Comparison of ENCODE assay signal across 23 cellular contexts in the genomic region with DNA sequence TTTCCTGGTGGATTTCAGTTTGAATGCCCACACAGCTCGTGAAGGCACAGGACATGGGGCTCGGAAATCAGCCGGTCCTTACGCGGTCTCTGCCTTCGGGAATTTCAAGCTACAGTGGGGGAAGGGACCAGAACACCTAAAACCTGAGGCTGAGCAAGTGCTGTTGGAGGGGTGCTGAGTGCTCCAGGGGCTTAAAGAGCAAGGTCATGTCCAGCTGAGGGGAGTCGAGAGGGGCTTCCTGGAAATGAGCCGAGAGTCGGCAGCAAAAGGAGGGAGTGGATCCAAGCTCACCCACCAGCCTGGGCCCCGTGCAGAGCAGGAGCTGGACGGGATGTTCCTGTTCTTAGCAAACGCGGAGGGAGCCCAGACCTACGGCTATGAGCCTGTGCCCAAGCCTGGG.
"Had no signal": no experiment of that assay in that cellular context is flagged by ENCODE, and none has a peak within 500 bp of the region (broad histone marks: within the 10 kb centered on the region; RNA-seq: fewer than 3 reads in every experiment).

No MANE protein-coding gene starts in this region.

- FAIRE-seq: HepG2, RCC 7860 had no signal

- ATAC-seq: HepG2 had no signal

- DNase-seq: IMR-90, Karpas-422, KG1, MG63, NCI-H1092, NCI-H1105 treated with DMSO at 0.1 percent for 48 hours, NCI-H1417 treated with DMSO at 0.1 percent for 48 hours, NCI-H146, NCI-H1694 treated with DMSO at 0.1 percent for 48 hours, NCI-H1930, NCI-H2081 treated with DMSO at 0.1 percent for 48 hours, NCI-H2171, NCI-H226, NCI-H446, NCI-H510A, NCI-H524 treated with DMSO at 0.1 percent for 48 hours, NCI-H69, NCI-H774, RPMI8226, SHP77, SJCRH30 had no signal

- H3K4me3 ChIP-seq: MG63, SJCRH30 had no signal

- H3K27ac ChIP-seq: SJCRH30 had no signal

- H3K4me1 ChIP-seq: SJCRH30 had no signal

- H3K36me3 ChIP-seq: MG63, SJCRH30 had no signal

- H3K9me3 ChIP-seq: MG63, SJCRH30 had no signal
